Comparison of ENCODE assay signal across 8 cellular contexts in genomic region chr11:86067230-86068137, GRCh38. TPM values are rescaled to one million over a fixed set of nuclear protein-coding genes. Genes with fewer than 3 reads are reported as not detected.
DNase-seq lines count a peak whose midpoint lies in the region; ATAC-seq and TF ChIP-seq lines count a peak whose summit lies in the region.

No MANE protein-coding gene starts in this region.

- H3K9ac ChIP-seq in PC-3 (ENCODE audit: low read length): peak overlapping the region; percentile 83
- H3K9ac ChIP-seq in mucosa of rectum (ENCODE audit: low read depth in 1 of 2, low read length in 2 of 2): peak overlapping the region; percentile 97 to 98

- H3K79me2 ChIP-seq in PC-3 (ENCODE audit: low read length): peaks cover 64% of the 10 kb centered on the region

- no peaks in the 10 kb centered on the region for H3K27me3 Mint-ChIP-seq in activated T-cell treated with anti-CD3 and anti-CD28 coated beads, Interleukin-2, amount 50 U/mL, for 72 hours (ENCODE audit: low read depth)

- peak in 1 of 2 donors; percentile 10 for ATAC-seq in activated T-cell treated with anti-CD3 and anti-CD28 coated beads, Interleukin-2, amount 50 U/mL, for 72 hours (replicated peaks in 1 of 2)
- ATAC-seq in PC-3 (no peak), GM21390 (IDR thresholded peaks at IDR 0.05; ENCODE audit: unreplicated experiment) (no peak), HG03196 (IDR thresholded peaks at IDR 0.05; ENCODE audit: unreplicated experiment) (no peak), HG03342 (IDR thresholded peaks at IDR 0.05; ENCODE audit: unreplicated experiment) (no peak)

- H2AFZ ChIP-seq in PC-3 (ENCODE audit: low read length): no peak overlapping the region

- peaks cover 45% of the 10 kb centered on the region for H4K20me1 ChIP-seq in PC-3 (ENCODE audit: low read length)

- no peaks in the 10 kb centered on the region for H3K27me3 ChIP-seq in PC-3 (ENCODE audit: low read length)
- H3K27me3 ChIP-seq in mucosa of rectum (ENCODE audit: control insufficient read depth in 2 of 2, insufficient read depth in 2 of 2, low read length in 2 of 2): no peaks in the 10 kb centered on the region

- intact Hi-C loops in PC-3 (cut with micrococcal nuclease): loop anchor here (2.0 kb wide), 2 partner anchors 115 to 177 kb away; partner anchors contain the start of gene EED

- CTCF ChIA-PET in PC-3 (lab: Charles Lee): interaction anchor here (0.9 kb wide), 1 partner anchor 126 kb away, joined by 4 read pairs; no protein-coding TSS in a partner anchor

- TF ChIP-seq CTCF in PC-3 (conservative IDR thresholded peaks at IDR 0.05; ENCODE audit: low read depth, low read length) (no peak), coronary artery (IDR thresholded peaks at IDR 0.05) (no peak)

- peaks cover 48% of the 10 kb centered on the region for H3K4me1 Mint-ChIP-seq in activated T-cell treated with anti-CD3 and anti-CD28 coated beads, Interleukin-2, amount 50 U/mL, for 72 hours (ENCODE audit: low read depth)

- H3K9me2 ChIP-seq in PC-3 (replicated peaks; ENCODE audit: low read length): no peaks in the 10 kb centered on the region

- H3K36me3 ChIP-seq in PC-3 (ENCODE audit: low read depth, low read length) (no peaks in the 10 kb centered on the region), mucosa of rectum (ENCODE audit: control insufficient read depth in 2 of 2, insufficient read depth in 2 of 2, low read length in 2 of 2) (no peaks in the 10 kb centered on the region)

- H3K4me3 ChIP-seq in PC-3 (ENCODE audit: low read length): peak overlapping the region; percentile 91
- peak overlapping the region; percentile 98 for H3K4me3 ChIP-seq in coronary artery
- peak overlapping the region; percentile 97 to 98 for H3K4me3 ChIP-seq in mucosa of rectum (ENCODE audit: low read length in 2 of 2)

- peaks cover 15 to 17% of the 10 kb centered on the region in 2 donors for H3K36me3 Mint-ChIP-seq in activated T-cell treated with anti-CD3 and anti-CD28 coated beads, Interleukin-2, amount 50 U/mL, for 72 hours (ENCODE audit: insufficient read depth in 2 of 2)

- peak overlapping the region; percentile 89 for H3K27ac Mint-ChIP-seq in activated T-cell treated with anti-CD3 and anti-CD28 coated beads, Interleukin-2, amount 50 U/mL, for 72 hours

- no TSS peak for BruUV-seq in PC-3 (replicated peaks; lab: Mats Ljungman, UMichigan)

- H3K9me3 ChIP-seq in PC-3 (ENCODE audit: low read length) (no peaks in the 10 kb centered on the region), mucosa of rectum (ENCODE audit: control insufficient read depth in 2 of 2, low read length in 2 of 2) (no peaks in the 10 kb centered on the region)

- peak in 1 of 2 donors; percentile 21 for DNase-seq in activated T-cell treated with anti-CD3 and anti-CD28 coated beads, Interleukin-2, amount 50 U/mL, for 72 hours
- DNase-seq in activated T-cell treated with anti-CD3 and anti-CD28 coated beads for 4 hours (no peak), PC-3 (peak; percentile 25), coronary artery (ENCODE audit: low spot score) (no peak)

- H3K27ac ChIP-seq in PC-3 (ENCODE audit: low read length): no peak overlapping the region
- H3K27ac ChIP-seq in coronary artery: peak overlapping the region; percentile 97 to 99
- H3K27ac ChIP-seq in mucosa of rectum (ENCODE audit: low read depth in 2 of 2, low read length in 2 of 2): peak overlapping the region; percentile 93 to 97

- H3K9me3 Mint-ChIP-seq in activated T-cell treated with anti-CD3 and anti-CD28 coated beads, Interleukin-2, amount 50 U/mL, for 72 hours: no peaks in the 10 kb centered on the region

- POLR2A ChIA-PET in PC-3 (lab: Charles Lee; ENCODE audit: unreplicated experiment): interaction anchor here (0.7 kb wide), 2 partner anchors 81 to 212 kb away, joined by 3 read pairs; no protein-coding TSS in a partner anchor

- H3K4me3 Mint-ChIP-seq in activated T-cell treated with anti-CD3 and anti-CD28 coated beads, Interleukin-2, amount 50 U/mL, for 72 hours: peak overlapping the region; percentile 88 to 99

- peak overlapping the region; percentile 91 for H3K4me2 ChIP-seq in PC-3 (ENCODE audit: low read length)

- no peaks in the 10 kb centered on the region for H3F3A ChIP-seq in PC-3 (ENCODE audit: low read length, unreplicated experiment)

- H3K4me1 ChIP-seq in PC-3 (ENCODE audit: insufficient read depth, low read length) (peaks cover 36% of the 10 kb centered on the region), mucosa of rectum (ENCODE audit: control insufficient read depth in 2 of 2, insufficient read depth in 2 of 2, low read length in 2 of 2) (peaks cover 16 to 21% of the 10 kb centered on the region in 2 donors)

RNA-seq across cellular contexts. Expression of gene PICALM, which starts 1.4 kb away (rescaled TPM):
- total RNA-seq in activated T-cell treated with anti-CD3 and anti-CD28 coated beads, Interleukin-2, amount 50 U/mL, for 72 hours: 100 to 1,000 TPM in 1 of 2 donors, 10 to 100 TPM in 1; 70.3 to 103 TPM
- 53.0 and 59.3 TPM in 2 replicates for total RNA-seq in PC-3 (2014; rRNA removed)
